Comparison of ENCODE assay signal across 8 cellular contexts in the genomic region with DNA sequence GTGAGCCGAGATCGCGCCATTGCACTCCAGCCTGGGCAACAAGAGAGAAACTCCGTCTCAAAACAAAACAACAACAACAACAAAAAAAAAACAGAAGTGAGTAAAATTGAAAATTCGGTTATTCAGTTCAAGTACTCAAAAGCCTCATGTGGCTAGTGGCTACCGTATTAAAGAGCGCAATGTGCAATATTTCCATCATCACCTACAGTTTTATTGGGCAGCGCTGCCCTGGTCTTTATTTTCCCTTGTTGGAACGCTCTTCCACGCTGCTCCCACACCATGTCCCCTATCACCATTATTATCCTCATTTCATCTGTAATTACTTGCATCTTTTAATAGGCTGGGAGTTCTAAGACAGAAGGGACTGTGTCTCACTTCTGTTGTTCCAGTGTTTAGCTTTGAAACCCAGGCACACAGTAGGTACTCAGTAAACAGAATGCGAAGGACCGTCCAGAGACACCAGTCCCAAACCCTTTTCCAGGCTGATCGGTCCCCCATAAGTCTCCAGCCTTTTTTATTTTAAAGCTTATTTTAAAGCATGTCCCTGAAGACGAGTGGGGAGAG. TPM values are rescaled to one million over a fixed set of nuclear protein-coding genes. Genes with fewer than 3 reads are reported as not detected.
DNase-seq lines count a peak whose midpoint lies in the region; ATAC-seq and TF ChIP-seq lines count a peak whose summit lies in the region.

No MANE protein-coding gene starts in this region.

- H3K4me1 Mint-ChIP-seq in glutamatergic neuron (ENCODE audit: low read depth, unreplicated experiment) = peaks cover 28% of the 10 kb centered on the region

- no peak for DNase-seq in RWPE2 (ENCODE audit: low spot score)
- DNase-seq in glutamatergic neuron = no peak
- DNase-seq in NOMO-1 treated with DMSO at 0.1 percent for 48 hours (lab: John Stamatoyannopoulos, UW; ENCODE audit: unreplicated experiment) = no peak
- DNase-seq in central memory CD4-positive, alpha-beta T cell = no peak
- DNase-seq in activated CD4-positive, alpha-beta T cell treated with anti-CD3 and anti-CD28 coated beads, Interleukin-2, amount 50 U/mL, for 48 hours = no peak
- DNase-seq in amygdala (lab: John Stamatoyannopoulos, UW) = no peak

- ATAC-seq in GM19463 (IDR thresholded peaks at IDR 0.05; ENCODE audit: unreplicated experiment) (peak; percentile 17), RWPE2 (ENCODE audit: low read depth) (no peak)

- H3K36me3 ChIP-seq in RWPE2 (ENCODE audit: low read depth) (peaks cover 7% of the 10 kb centered on the region), skeletal muscle satellite cell (ENCODE audit: insufficient read depth, low read length) (no peaks in the 10 kb centered on the region)

- no peaks in the 10 kb centered on the region for H3K36me3 Mint-ChIP-seq in glutamatergic neuron (ENCODE audit: unreplicated experiment)

- H3K27ac Mint-ChIP-seq in glutamatergic neuron (ENCODE audit: unreplicated experiment) = peak overlapping the region; percentile 77

- H3K9me3 Mint-ChIP-seq in glutamatergic neuron (ENCODE audit: unreplicated experiment) = peaks cover 6% of the 10 kb centered on the region

- TF ChIP-seq CTCF in RWPE2 (IDR thresholded peaks at IDR 0.05; ENCODE audit: poor library complexity, severe bottlenecking) = no peak
- no peak for TF ChIP-seq CTCF in glutamatergic neuron (IDR thresholded peaks at IDR 0.05; ENCODE audit: partially characterized antibody, unreplicated experiment)

- H3K4me3 ChIP-seq in RWPE2 (ENCODE audit: severe bottlenecking) = peak overlapping the region; percentile 86
- H3K4me3 ChIP-seq in skeletal muscle satellite cell (ENCODE audit: low read length) = peak overlapping the region; percentile 99

- H3K27ac ChIP-seq in RWPE2 (ENCODE audit: poor library complexity, severe bottlenecking) = peak overlapping the region; percentile 53

- H3K4me1 ChIP-seq in RWPE2 (ENCODE audit: insufficient read depth, poor library complexity, severe bottlenecking) (peaks cover 30% of the 10 kb centered on the region), skeletal muscle satellite cell (ENCODE audit: control insufficient read depth, insufficient read depth, low read length) (peaks cover 12% of the 10 kb centered on the region)

- H3K27me3 Mint-ChIP-seq in glutamatergic neuron (ENCODE audit: unreplicated experiment) = peaks cover 8% of the 10 kb centered on the region

- no peaks in the 10 kb centered on the region for H3K27me3 ChIP-seq in RWPE2 (ENCODE audit: insufficient read depth, poor library complexity, severe bottlenecking)
- H3K27me3 ChIP-seq in skeletal muscle satellite cell (ENCODE audit: control insufficient read depth, insufficient read depth, low read length) = no peaks in the 10 kb centered on the region

- H3K9me3 ChIP-seq in RWPE2 (ENCODE audit: severe bottlenecking) (no peaks in the 10 kb centered on the region), skeletal muscle satellite cell (replicated peaks; ENCODE audit: low read length) (no peaks in the 10 kb centered on the region)

- H3K4me3 Mint-ChIP-seq in glutamatergic neuron (ENCODE audit: unreplicated experiment) = peak overlapping the region; percentile 87

- peak overlapping the region; percentile 94 for H3K9ac ChIP-seq in skeletal muscle satellite cell (ENCODE audit: low read depth, low read length)

- H3K4me2 ChIP-seq in skeletal muscle satellite cell (ENCODE audit: low read length) = peak overlapping the region; percentile 100

RNA-seq across cellular contexts. Expression of gene HACD3, which starts 0.4 kb away (rescaled TPM):
- 200 TPM for total RNA-seq in glutamatergic neuron (ENCODE audit: unreplicated experiment)
- total RNA-seq in skeletal muscle satellite cell (2012; rRNA removed) = 64.9 and 66.6 TPM in 2 replicates

RNA-seq across cellular contexts. Expression of gene DPP8, which starts 12.3 kb away (rescaled TPM):
- total RNA-seq in glutamatergic neuron (ENCODE audit: unreplicated experiment) = 33.4 TPM
- 21.8 and 23.2 TPM in 2 replicates for total RNA-seq in skeletal muscle satellite cell (2012; rRNA removed)
